1 cellular context compared by ENCODE assay signal in genomic region chrX:7090506-7091095, GRCh38.
TF ChIP-seq lines count a peak whose summit lies in the region.

No MANE protein-coding gene starts in this region.

TF ChIP-seq in liver, 16 proteins besides CTCF, POLR2A, EP300 and RAD21 (continued from another document):
- TF ChIP-seq ZBTB33 (IDR thresholded peaks at IDR 0.05) (no peak), FOXA1 (IDR thresholded peaks at IDR 0.05) (no peak), YY1 (IDR thresholded peaks at IDR 0.05) (peak; percentile 35), HNF4G (IDR thresholded peaks at IDR 0.05) (peak; percentile 66), SP1 (IDR thresholded peaks at IDR 0.05) (peak; percentile 84), JUND (IDR thresholded peaks at IDR 0.05) (no peak), TAF1 (conservative IDR thresholded peaks at IDR 0.05) (no peak), MAX (IDR thresholded peaks at IDR 0.05) (no peak), GABPA (IDR thresholded peaks at IDR 0.05 in 1 of 2, conservative IDR thresholded peaks at IDR 0.05 in 1 of 2) (no peak)
